ENCODE assay signal across 1 cellular context in genomic region chr6:72822691-72823090, GRCh38.
TF ChIP-seq lines count a peak whose summit lies in the region.

No MANE protein-coding gene starts in this region.

TF ChIP-seq in K562, 482 proteins besides CTCF, POLR2A, EP300 and RAD21:
- TF ChIP-seq, protein P1, sequence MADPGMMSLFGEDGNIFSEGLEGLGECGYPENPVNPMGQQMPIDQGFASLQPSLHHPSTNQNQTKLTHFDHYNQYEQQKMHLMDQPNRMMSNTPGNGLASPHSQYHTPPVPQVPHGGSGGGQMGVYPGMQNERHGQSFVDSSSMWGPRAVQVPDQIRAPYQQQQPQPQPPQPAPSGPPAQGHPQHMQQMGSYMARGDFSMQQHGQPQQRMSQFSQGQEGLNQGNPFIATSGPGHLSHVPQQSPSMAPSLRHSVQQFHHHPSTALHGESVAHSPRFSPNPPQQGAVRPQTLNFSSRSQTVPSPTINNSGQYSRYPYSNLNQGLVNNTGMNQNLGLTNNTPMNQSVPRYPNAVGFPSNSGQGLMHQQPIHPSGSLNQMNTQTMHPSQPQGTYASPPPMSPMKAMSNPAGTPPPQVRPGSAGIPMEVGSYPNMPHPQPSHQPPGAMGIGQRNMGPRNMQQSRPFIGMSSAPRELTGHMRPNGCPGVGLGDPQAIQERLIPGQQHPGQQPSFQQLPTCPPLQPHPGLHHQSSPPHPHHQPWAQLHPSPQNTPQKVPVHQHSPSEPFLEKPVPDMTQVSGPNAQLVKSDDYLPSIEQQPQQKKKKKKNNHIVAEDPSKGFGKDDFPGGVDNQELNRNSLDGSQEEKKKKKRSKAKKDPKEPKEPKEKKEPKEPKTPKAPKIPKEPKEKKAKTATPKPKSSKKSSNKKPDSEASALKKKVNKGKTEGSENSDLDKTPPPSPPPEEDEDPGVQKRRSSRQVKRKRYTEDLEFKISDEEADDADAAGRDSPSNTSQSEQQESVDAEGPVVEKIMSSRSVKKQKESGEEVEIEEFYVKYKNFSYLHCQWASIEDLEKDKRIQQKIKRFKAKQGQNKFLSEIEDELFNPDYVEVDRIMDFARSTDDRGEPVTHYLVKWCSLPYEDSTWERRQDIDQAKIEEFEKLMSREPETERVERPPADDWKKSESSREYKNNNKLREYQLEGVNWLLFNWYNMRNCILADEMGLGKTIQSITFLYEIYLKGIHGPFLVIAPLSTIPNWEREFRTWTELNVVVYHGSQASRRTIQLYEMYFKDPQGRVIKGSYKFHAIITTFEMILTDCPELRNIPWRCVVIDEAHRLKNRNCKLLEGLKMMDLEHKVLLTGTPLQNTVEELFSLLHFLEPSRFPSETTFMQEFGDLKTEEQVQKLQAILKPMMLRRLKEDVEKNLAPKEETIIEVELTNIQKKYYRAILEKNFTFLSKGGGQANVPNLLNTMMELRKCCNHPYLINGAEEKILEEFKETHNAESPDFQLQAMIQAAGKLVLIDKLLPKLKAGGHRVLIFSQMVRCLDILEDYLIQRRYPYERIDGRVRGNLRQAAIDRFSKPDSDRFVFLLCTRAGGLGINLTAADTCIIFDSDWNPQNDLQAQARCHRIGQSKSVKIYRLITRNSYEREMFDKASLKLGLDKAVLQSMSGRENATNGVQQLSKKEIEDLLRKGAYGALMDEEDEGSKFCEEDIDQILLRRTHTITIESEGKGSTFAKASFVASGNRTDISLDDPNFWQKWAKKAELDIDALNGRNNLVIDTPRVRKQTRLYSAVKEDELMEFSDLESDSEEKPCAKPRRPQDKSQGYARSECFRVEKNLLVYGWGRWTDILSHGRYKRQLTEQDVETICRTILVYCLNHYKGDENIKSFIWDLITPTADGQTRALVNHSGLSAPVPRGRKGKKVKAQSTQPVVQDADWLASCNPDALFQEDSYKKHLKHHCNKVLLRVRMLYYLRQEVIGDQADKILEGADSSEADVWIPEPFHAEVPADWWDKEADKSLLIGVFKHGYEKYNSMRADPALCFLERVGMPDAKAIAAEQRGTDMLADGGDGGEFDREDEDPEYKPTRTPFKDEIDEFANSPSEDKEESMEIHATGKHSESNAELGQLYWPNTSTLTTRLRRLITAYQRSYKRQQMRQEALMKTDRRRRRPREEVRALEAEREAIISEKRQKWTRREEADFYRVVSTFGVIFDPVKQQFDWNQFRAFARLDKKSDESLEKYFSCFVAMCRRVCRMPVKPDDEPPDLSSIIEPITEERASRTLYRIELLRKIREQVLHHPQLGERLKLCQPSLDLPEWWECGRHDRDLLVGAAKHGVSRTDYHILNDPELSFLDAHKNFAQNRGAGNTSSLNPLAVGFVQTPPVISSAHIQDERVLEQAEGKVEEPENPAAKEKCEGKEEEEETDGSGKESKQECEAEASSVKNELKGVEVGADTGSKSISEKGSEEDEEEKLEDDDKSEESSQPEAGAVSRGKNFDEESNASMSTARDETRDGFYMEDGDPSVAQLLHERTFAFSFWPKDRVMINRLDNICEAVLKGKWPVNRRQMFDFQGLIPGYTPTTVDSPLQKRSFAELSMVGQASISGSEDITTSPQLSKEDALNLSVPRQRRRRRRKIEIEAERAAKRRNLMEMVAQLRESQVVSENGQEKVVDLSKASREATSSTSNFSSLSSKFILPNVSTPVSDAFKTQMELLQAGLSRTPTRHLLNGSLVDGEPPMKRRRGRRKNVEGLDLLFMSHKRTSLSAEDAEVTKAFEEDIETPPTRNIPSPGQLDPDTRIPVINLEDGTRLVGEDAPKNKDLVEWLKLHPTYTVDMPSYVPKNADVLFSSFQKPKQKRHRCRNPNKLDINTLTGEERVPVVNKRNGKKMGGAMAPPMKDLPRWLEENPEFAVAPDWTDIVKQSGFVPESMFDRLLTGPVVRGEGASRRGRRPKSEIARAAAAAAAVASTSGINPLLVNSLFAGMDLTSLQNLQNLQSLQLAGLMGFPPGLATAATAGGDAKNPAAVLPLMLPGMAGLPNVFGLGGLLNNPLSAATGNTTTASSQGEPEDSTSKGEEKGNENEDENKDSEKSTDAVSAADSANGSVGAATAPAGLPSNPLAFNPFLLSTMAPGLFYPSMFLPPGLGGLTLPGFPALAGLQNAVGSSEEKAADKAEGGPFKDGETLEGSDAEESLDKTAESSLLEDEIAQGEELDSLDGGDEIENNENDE (IDR thresholded peaks at IDR 0.05; ENCODE audit: low read depth, low read length), result no peak
- no peak for TF ChIP-seq IRF2 (CRISPR knock-in tag; IDR thresholded peaks at IDR 0.05)
- peak; percentile 50; the same call in 1 of the 2 replicates for TF ChIP-seq SPI1 (IDR thresholded peaks at IDR 0.05; ENCODE audit: borderline replicate concordance, low read depth, low read length)
- TF ChIP-seq ATF6 (CRISPR knock-in tag; IDR thresholded peaks at IDR 0.05), result no peak
- no peak for TF ChIP-seq ZNF41 (CRISPR knock-in tag; conservative IDR thresholded peaks at IDR 0.05)
- TF ChIP-seq, protein P2, sequence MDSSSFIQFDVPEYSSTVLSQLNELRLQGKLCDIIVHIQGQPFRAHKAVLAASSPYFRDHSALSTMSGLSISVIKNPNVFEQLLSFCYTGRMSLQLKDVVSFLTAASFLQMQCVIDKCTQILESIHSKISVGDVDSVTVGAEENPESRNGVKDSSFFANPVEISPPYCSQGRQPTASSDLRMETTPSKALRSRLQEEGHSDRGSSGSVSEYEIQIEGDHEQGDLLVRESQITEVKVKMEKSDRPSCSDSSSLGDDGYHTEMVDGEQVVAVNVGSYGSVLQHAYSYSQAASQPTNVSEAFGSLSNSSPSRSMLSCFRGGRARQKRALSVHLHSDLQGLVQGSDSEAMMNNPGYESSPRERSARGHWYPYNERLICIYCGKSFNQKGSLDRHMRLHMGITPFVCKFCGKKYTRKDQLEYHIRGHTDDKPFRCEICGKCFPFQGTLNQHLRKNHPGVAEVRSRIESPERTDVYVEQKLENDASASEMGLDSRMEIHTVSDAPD (CRISPR knock-in tag; IDR thresholded peaks at IDR 0.05), result no peak
